1 cellular context compared by ENCODE assay signal in the genomic region with DNA sequence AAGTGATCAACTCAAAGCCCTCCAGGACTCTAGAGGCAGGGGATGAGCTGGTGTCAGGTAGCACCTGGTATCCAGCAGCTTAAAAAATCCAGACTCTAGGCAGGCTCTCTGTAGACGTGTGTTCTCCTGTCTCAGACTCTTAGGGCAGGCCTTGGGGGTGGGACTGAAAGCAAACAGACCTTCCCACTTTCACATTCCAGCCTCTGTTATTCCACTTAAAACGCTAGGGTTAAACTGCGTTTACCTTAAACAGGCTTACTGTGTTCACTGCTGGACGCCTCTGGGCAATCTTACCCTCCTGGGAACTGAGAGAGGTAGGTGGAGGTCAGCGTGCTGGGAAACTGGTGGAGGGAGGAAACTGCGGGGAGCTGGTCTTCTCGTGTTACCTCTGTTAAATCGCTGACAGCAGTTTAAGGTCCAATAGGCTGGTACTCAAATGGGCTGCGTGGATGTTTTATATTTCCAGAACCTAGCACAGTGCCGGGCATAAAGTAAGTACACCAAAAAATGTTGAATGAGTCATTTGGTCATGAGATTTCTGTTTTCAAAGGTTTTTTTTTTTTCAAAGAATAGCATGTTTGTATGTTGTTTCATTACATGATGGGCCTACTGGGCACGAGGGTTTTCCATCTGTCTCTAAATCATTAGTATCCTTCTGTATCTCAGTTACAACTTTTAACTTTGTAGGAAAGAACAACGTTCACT.
TF ChIP-seq lines count a peak whose summit lies in the region.

A gene (plus strand): TSS at position 248 of the 705 bp plus-strand sequence. CDS start 7,561 bp downstream, outside the sequence.

TF ChIP-seq in HepG2, 621 proteins besides CTCF, POLR2A, EP300 and RAD21 (continued from another document and continues in another):
- TF ChIP-seq, protein P1, sequence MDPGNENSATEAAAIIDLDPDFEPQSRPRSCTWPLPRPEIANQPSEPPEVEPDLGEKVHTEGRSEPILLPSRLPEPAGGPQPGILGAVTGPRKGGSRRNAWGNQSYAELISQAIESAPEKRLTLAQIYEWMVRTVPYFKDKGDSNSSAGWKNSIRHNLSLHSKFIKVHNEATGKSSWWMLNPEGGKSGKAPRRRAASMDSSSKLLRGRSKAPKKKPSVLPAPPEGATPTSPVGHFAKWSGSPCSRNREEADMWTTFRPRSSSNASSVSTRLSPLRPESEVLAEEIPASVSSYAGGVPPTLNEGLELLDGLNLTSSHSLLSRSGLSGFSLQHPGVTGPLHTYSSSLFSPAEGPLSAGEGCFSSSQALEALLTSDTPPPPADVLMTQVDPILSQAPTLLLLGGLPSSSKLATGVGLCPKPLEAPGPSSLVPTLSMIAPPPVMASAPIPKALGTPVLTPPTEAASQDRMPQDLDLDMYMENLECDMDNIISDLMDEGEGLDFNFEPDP (CRISPR knock-in tag; conservative IDR thresholded peaks at IDR 0.05) = 0 out of 2 replicates have a peak, but pooled peaks have one; percentile 68
- TF ChIP-seq, protein P2, sequence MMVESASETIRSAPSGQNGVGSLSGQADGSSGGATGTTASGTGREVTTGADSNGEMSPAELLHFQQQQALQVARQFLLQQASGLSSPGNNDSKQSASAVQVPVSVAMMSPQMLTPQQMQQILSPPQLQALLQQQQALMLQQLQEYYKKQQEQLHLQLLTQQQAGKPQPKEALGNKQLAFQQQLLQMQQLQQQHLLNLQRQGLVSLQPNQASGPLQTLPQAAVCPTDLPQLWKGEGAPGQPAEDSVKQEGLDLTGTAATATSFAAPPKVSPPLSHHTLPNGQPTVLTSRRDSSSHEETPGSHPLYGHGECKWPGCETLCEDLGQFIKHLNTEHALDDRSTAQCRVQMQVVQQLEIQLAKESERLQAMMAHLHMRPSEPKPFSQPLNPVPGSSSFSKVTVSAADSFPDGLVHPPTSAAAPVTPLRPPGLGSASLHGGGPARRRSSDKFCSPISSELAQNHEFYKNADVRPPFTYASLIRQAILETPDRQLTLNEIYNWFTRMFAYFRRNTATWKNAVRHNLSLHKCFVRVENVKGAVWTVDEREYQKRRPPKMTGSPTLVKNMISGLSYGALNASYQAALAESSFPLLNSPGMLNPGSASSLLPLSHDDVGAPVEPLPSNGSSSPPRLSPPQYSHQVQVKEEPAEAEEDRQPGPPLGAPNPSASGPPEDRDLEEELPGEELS (CRISPR knock-in tag; IDR thresholded peaks at IDR 0.05) = 0 out of 2 replicates have a peak, but pooled peaks have one; percentile 32
- TF ChIP-seq PCBP2 (optimal IDR thresholded peaks at IDR 0.05; ENCODE audit: low read depth, low read length, poor library complexity, severe bottlenecking) (no peak), SIN3B (IDR thresholded peaks at IDR 0.05; ENCODE audit: low read length) (no peak), ZNF652 (CRISPR knock-in tag; IDR thresholded peaks at IDR 0.05; ENCODE audit: borderline replicate concordance, low read depth) (peak; percentile 86), SIX1 (CRISPR knock-in tag; IDR thresholded peaks at IDR 0.05; ENCODE audit: borderline replicate concordance) (peak; percentile 87), EHMT2 (IDR thresholded peaks at IDR 0.05; ENCODE audit: borderline replicate concordance, low read depth, low read length) (no peak), ZNF749 (CRISPR knock-in tag; IDR thresholded peaks at IDR 0.05; ENCODE audit: borderline replicate concordance) (0 out of 2 replicates have a peak, but pooled peaks have one; percentile 48), ZNF629 (CRISPR knock-in tag; conservative IDR thresholded peaks at IDR 0.05) (0 out of 2 replicates have a peak, but pooled peaks have one; percentile 15), SPEN (CRISPR knock-in tag; IDR thresholded peaks at IDR 0.05; ENCODE audit: low read depth) (peak; percentile 52; the same call in 1 of the 2 replicates), ETV5 (CRISPR knock-in tag; IDR thresholded peaks at IDR 0.05; ENCODE audit: borderline replicate concordance) (0 out of 2 replicates have a peak, but pooled peaks have one; percentile 18), ZNF335 (CRISPR knock-in tag; IDR thresholded peaks at IDR 0.05) (peak; percentile 59; the same call in 1 of the 2 replicates), CREB1 (IDR thresholded peaks at IDR 0.05) (no peak), CREB1 (CRISPR knock-in tag; IDR thresholded peaks at IDR 0.05) (no peak), LCORL (IDR thresholded peaks at IDR 0.05) (no peak), LCORL (CRISPR knock-in tag; IDR thresholded peaks at IDR 0.05) (peak; percentile 42; the same call in 1 of the 2 replicates), SOX5 (CRISPR knock-in tag; IDR thresholded peaks at IDR 0.05; ENCODE audit: borderline replicate concordance) (peak; percentile 36; the same call in 1 of the 2 replicates), SP140L (CRISPR knock-in tag; IDR thresholded peaks at IDR 0.05; ENCODE audit: borderline replicate concordance) (no peak), BCL6 (CRISPR knock-in tag; IDR thresholded peaks at IDR 0.05) (peak; percentile 54), ZBTB20 (CRISPR knock-in tag; IDR thresholded peaks at IDR 0.05; ENCODE audit: borderline replicate concordance, low read depth) (0 out of 2 replicates have a peak, but pooled peaks have one; percentile 31), ATF7 (IDR thresholded peaks at IDR 0.05) (no peak), ATF7 (CRISPR knock-in tag; IDR thresholded peaks at IDR 0.05) (no peak), IKZF1 (IDR thresholded peaks at IDR 0.05) (no peak), ZNF432 (CRISPR knock-in tag; IDR thresholded peaks at IDR 0.05; ENCODE audit: borderline replicate concordance) (no peak), TP53 (CRISPR knock-in tag; conservative IDR thresholded peaks at IDR 0.05) (no peak), SNAPC2 (CRISPR knock-in tag; IDR thresholded peaks at IDR 0.05) (peak; percentile 25; the same call in 1 of the 2 replicates), THAP11 (CRISPR knock-in tag; IDR thresholded peaks at IDR 0.05) (0 out of 2 replicates have a peak, but pooled peaks have one; percentile 22), SOX6 (IDR thresholded peaks at IDR 0.05) (no peak), SOX6 (CRISPR knock-in tag; IDR thresholded peaks at IDR 0.05) (peak; percentile 7; the same call in 1 of the 2 replicates), BRCA1 (CRISPR knock-in tag; IDR thresholded peaks at IDR 0.05) (no peak), PITX1 (CRISPR knock-in tag; IDR thresholded peaks at IDR 0.05) (peak; percentile 60; the same call in 1 of the 2 replicates), SP5 (CRISPR knock-in tag; IDR thresholded peaks at IDR 0.05; ENCODE audit: borderline replicate concordance, low read depth) (peak; percentile 79), KMT2B (CRISPR knock-in tag; IDR thresholded peaks at IDR 0.05) (peak; percentile 27; the same call in 1 of the 2 replicates), ZNF205 (CRISPR knock-in tag; IDR thresholded peaks at IDR 0.05) (0 out of 2 replicates have a peak, but pooled peaks have one; percentile 27)
- TF ChIP-seq, protein P3, sequence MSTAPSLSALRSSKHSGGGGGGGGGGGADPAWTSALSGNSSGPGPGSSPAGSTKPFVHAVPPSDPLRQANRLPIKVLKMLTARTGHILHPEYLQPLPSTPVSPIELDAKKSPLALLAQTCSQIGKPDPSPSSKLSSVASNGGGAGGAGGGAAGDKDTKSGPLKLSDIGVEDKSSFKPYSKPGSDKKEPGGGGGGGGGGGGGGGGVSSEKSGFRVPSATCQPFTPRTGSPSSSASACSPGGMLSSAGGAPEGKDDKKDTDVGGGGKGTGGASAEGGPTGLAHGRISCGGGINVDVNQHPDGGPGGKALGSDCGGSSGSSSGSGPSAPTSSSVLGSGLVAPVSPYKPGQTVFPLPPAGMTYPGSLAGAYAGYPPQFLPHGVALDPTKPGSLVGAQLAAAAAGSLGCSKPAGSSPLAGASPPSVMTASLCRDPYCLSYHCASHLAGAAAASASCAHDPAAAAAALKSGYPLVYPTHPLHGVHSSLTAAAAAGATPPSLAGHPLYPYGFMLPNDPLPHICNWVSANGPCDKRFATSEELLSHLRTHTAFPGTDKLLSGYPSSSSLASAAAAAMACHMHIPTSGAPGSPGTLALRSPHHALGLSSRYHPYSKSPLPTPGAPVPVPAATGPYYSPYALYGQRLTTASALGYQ (CRISPR knock-in tag; IDR thresholded peaks at IDR 0.05) = 0 out of 2 replicates have a peak, but pooled peaks have one; percentile 16
- TF ChIP-seq, protein P4, sequence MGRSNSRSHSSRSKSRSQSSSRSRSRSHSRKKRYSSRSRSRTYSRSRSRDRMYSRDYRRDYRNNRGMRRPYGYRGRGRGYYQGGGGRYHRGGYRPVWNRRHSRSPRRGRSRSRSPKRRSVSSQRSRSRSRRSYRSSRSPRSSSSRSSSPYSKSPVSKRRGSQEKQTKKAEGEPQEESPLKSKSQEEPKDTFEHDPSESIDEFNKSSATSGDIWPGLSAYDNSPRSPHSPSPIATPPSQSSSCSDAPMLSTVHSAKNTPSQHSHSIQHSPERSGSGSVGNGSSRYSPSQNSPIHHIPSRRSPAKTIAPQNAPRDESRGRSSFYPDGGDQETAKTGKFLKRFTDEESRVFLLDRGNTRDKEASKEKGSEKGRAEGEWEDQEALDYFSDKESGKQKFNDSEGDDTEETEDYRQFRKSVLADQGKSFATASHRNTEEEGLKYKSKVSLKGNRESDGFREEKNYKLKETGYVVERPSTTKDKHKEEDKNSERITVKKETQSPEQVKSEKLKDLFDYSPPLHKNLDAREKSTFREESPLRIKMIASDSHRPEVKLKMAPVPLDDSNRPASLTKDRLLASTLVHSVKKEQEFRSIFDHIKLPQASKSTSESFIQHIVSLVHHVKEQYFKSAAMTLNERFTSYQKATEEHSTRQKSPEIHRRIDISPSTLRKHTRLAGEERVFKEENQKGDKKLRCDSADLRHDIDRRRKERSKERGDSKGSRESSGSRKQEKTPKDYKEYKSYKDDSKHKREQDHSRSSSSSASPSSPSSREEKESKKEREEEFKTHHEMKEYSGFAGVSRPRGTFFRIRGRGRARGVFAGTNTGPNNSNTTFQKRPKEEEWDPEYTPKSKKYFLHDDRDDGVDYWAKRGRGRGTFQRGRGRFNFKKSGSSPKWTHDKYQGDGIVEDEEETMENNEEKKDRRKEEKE (IDR thresholded peaks at IDR 0.05) = no peak
- TF ChIP-seq, protein P5, sequence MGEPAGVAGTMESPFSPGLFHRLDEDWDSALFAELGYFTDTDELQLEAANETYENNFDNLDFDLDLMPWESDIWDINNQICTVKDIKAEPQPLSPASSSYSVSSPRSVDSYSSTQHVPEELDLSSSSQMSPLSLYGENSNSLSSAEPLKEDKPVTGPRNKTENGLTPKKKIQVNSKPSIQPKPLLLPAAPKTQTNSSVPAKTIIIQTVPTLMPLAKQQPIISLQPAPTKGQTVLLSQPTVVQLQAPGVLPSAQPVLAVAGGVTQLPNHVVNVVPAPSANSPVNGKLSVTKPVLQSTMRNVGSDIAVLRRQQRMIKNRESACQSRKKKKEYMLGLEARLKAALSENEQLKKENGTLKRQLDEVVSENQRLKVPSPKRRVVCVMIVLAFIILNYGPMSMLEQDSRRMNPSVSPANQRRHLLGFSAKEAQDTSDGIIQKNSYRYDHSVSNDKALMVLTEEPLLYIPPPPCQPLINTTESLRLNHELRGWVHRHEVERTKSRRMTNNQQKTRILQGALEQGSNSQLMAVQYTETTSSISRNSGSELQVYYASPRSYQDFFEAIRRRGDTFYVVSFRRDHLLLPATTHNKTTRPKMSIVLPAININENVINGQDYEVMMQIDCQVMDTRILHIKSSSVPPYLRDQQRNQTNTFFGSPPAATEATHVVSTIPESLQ (CRISPR knock-in tag; conservative IDR thresholded peaks at IDR 0.05) = no peak
- TF ChIP-seq, protein P6, sequence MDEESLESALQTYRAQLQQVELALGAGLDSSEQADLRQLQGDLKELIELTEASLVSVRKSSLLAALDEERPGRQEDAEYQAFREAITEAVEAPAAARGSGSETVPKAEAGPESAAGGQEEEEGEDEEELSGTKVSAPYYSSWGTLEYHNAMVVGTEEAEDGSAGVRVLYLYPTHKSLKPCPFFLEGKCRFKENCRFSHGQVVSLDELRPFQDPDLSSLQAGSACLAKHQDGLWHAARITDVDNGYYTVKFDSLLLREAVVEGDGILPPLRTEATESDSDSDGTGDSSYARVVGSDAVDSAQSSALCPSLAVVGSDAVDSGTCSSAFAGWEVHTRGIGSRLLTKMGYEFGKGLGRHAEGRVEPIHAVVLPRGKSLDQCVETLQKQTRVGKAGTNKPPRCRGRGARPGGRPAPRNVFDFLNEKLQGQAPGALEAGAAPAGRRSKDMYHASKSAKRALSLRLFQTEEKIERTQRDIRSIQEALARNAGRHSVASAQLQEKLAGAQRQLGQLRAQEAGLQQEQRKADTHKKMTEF (CRISPR knock-in tag; IDR thresholded peaks at IDR 0.05) = peak; percentile 23; the same call in 1 of the 2 replicates
- TF ChIP-seq, protein P7, sequence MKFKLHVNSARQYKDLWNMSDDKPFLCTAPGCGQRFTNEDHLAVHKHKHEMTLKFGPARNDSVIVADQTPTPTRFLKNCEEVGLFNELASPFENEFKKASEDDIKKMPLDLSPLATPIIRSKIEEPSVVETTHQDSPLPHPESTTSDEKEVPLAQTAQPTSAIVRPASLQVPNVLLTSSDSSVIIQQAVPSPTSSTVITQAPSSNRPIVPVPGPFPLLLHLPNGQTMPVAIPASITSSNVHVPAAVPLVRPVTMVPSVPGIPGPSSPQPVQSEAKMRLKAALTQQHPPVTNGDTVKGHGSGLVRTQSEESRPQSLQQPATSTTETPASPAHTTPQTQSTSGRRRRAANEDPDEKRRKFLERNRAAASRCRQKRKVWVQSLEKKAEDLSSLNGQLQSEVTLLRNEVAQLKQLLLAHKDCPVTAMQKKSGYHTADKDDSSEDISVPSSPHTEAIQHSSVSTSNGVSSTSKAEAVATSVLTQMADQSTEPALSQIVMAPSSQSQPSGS (CRISPR knock-in tag; IDR thresholded peaks at IDR 0.05) = no peak
- TF ChIP-seq, protein P8, sequence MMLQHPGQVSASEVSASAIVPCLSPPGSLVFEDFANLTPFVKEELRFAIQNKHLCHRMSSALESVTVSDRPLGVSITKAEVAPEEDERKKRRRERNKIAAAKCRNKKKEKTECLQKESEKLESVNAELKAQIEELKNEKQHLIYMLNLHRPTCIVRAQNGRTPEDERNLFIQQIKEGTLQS (CRISPR knock-in tag; IDR thresholded peaks at IDR 0.05) = 0 out of 2 replicates have a peak, but pooled peaks have one; percentile 37
- TF ChIP-seq, protein P9, sequence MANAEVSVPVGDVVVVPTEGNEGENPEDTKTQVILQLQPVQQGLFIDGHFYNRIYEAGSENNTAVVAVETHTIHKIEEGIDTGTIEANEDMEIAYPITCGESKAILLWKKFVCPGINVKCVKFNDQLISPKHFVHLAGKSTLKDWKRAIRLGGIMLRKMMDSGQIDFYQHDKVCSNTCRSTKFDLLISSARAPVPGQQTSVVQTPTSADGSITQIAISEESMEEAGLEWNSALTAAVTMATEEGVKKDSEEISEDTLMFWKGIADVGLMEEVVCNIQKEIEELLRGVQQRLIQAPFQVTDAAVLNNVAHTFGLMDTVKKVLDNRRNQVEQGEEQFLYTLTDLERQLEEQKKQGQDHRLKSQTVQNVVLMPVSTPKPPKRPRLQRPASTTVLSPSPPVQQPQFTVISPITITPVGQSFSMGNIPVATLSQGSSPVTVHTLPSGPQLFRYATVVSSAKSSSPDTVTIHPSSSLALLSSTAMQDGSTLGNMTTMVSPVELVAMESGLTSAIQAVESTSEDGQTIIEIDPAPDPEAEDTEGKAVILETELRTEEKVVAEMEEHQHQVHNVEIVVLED (CRISPR knock-in tag; IDR thresholded peaks at IDR 0.05; ENCODE audit: borderline replicate concordance) = no peak
- TF ChIP-seq, protein P10, sequence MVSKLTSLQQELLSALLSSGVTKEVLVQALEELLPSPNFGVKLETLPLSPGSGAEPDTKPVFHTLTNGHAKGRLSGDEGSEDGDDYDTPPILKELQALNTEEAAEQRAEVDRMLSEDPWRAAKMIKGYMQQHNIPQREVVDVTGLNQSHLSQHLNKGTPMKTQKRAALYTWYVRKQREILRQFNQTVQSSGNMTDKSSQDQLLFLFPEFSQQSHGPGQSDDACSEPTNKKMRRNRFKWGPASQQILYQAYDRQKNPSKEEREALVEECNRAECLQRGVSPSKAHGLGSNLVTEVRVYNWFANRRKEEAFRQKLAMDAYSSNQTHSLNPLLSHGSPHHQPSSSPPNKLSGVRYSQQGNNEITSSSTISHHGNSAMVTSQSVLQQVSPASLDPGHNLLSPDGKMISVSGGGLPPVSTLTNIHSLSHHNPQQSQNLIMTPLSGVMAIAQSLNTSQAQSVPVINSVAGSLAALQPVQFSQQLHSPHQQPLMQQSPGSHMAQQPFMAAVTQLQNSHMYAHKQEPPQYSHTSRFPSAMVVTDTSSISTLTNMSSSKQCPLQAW (CRISPR knock-in tag; IDR thresholded peaks at IDR 0.05) = no peak
